ENCODE assay signal across 22 cellular contexts in genomic region chr3:190130037-190130436, GRCh38. TPM values are rescaled to one million over a fixed set of nuclear protein-coding genes. Genes with fewer than 3 reads are reported as not detected.
"Had no signal": no experiment of that assay in that cellular context is flagged by ENCODE, and none has a peak within 500 bp of the region (broad histone marks: within the 10 kb centered on the region; RNA-seq: fewer than 3 reads in every experiment).

No MANE protein-coding gene starts in this region.

- H3K4me3 ChIP-seq: smooth muscle cell, transverse colon, uterus had no signal

- DNase-seq: activated CD4-positive, alpha-beta T cell treated with anti-CD3 and anti-CD28 coated beads for 48 hours; activated CD8-positive, alpha-beta memory T cell treated with anti-CD3 and anti-CD28 coated beads, Interleukin-2, amount 10 ng/mL, durations not matched to agents 7 days and 5 days; activated CD8-positive, alpha-beta T cell treated with anti-CD3 and anti-CD28 coated beads for 36 hours; activated effector memory CD4-positive, alpha-beta T cell treated with anti-CD3 and anti-CD28 coated beads, Interleukin-2, amount 50 U/mL, for 16 hours; activated naive CD4-positive, alpha-beta T cell treated with anti-CD3 and anti-CD28 coated beads, Interleukin-2, amount 50 U/mL, for 16 hours; activated naive CD8-positive, alpha-beta T cell treated with anti-CD3 and anti-CD28 coated beads, Interleukin-2, amount 50 U/mL, for 24 hours; activated T-cell treated with anti-CD3 and anti-CD28 coated beads for 4 hours; caudate nucleus; effector CD4-positive, alpha-beta T cell; foreskin melanocyte; hippocampal formation; kidney glomerular epithelial cell; left ventricle myocardium superior; nucleus accumbens; stimulated activated CD4-positive, alpha-beta T cell treated with anti-CD3 and anti-CD28 coated beads, Interleukin-15, amount 100 ng/mL, for 24 hours; stimulated activated CD4-positive, alpha-beta T cell treated with anti-CD3 and anti-CD28 coated beads, Interleukin-2, amount 100 ng/mL, for 48 hours; stimulated activated CD8-positive, alpha-beta memory T cell treated with anti-CD3 and anti-CD28 coated beads, Interleukin-4, amount 100 ng/mL, for 48 hours; stimulated activated naive B cell treated with anti-CD40 and anti-IgM and Interleukin-4, amounts not matched to agents 10 μg/mL and 1 μg/mL and 100 μg/mL, for 72 hours; T1000; transverse colon; uterus had no signal

- ATAC-seq: activated CD8-positive, alpha-beta memory T cell treated with anti-CD3 and anti-CD28 coated beads, Interleukin-2, amount 10 ng/mL, durations not matched to agents 7 days and 5 days; activated CD8-positive, alpha-beta T cell treated with anti-CD3 and anti-CD28 coated beads for 36 hours; activated naive CD8-positive, alpha-beta T cell treated with anti-CD3 and anti-CD28 coated beads, Interleukin-2, amount 50 U/mL, for 24 hours; left ventricle myocardium superior; stimulated activated naive B cell treated with anti-CD40 and anti-IgM and Interleukin-4, amounts not matched to agents 10 μg/mL and 1 μg/mL and 100 μg/mL, for 72 hours had no signal

- H3K36me3 ChIP-seq: transverse colon, uterus had no signal

- H3K4me2 ChIP-seq: smooth muscle cell had no signal

- H3K27me3 ChIP-seq: uterus had no signal

- H3K4me1 ChIP-seq: uterus had no signal

- H3K27ac ChIP-seq: transverse colon, uterus had no signal

RNA-seq across cellular contexts. Expression of gene P3H2, which starts 9.3 kb away (rescaled TPM):
- total RNA-seq: activated CD8-positive, alpha-beta memory T cell treated with anti-CD3 and anti-CD28 coated beads, Interleukin-2, amount 10 ng/mL, durations not matched to agents 7 days and 5 days; activated CD8-positive, alpha-beta T cell treated with anti-CD3 and anti-CD28 coated beads for 36 hours had no signal
